Comparison of ENCODE assay signal across 2 cellular contexts in genomic region chr13:106503272-106503671, GRCh38.
TF ChIP-seq lines count a peak whose summit lies in the region.

No MANE protein-coding gene starts in this region.

TF ChIP-seq in SK-N-SH, 30 proteins besides CTCF, POLR2A, EP300 and RAD21 (continued from another document):
- TF ChIP-seq MAX (IDR thresholded peaks at IDR 0.05; ENCODE audit: low read depth): no peak
- TF ChIP-seq MEF2A (IDR thresholded peaks at IDR 0.05; ENCODE audit: borderline replicate concordance, low read depth): no peak
- TF ChIP-seq GATA2 (CRISPR knock-in tag; IDR thresholded peaks at IDR 0.05): no peak
- no peak for TF ChIP-seq ZBTB33 (IDR thresholded peaks at IDR 0.05; ENCODE audit: borderline replicate concordance, low read depth)
- no peak for TF ChIP-seq JUND (IDR thresholded peaks at IDR 0.05)
- TF ChIP-seq ELF1 (IDR thresholded peaks at IDR 0.05): no peak
- TF ChIP-seq YY1 (IDR thresholded peaks at IDR 0.05; ENCODE audit: low read depth): no peak
- TF ChIP-seq USF1 (IDR thresholded peaks at IDR 0.05; ENCODE audit: borderline replicate concordance, low read depth): no peak

TF ChIP-seq in SK-N-SH treated with all-trans-retinoic acid at 6 μM for 48 hours, 23 proteins besides CTCF, POLR2A, EP300 and RAD21 (continued from another document):
- TF ChIP-seq PPARA (CRISPR knock-in tag; IDR thresholded peaks at IDR 0.05; ENCODE audit: borderline replicate concordance) (no peak), SNAI2 (CRISPR knock-in tag; IDR thresholded peaks at IDR 0.05) (no peak), ZFP3 (CRISPR knock-in tag; IDR thresholded peaks at IDR 0.05) (no peak)
TF ChIP-seq in SK-N-SH treated with all-trans-retinoic acid at 6 μM for 48 hours: peak in this region for 0.
